ENCODE assay signal across 28 cellular contexts in the genomic region with DNA sequence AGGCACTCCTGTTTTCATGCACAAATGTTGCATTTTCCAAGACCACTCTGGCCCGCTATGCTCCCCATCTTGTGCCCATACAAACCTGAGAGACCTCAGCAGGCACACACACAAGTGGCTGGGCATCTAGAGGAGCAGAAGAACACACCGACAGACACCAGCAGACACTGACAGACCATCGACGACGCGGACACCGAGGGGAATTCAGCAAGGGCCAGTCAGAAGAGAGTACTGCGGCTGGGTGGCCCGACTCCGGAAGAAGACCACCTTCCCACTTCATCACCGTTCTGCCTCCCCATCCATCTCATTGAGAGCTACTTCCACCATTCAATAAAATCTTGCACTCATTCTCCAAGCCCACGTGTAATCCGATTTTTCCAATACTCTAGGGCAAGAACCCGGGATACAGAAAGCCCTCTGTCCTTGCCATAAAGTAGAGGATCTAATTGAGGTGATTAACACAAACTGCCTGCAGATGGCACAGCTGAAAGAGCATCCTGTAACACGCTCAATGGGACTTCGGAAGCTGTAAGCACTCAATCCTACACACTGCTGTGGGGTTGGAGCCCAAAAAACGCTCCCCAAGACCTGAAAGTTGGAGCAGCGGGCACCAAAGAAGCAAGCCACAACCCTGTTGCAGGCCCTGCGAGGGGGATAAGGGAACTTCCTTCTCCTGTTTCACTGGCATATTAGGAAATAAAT.
A peak's percentile ranks its signal among the peaks of the same experiment; 100 is the strongest.
DNase-seq lines count a peak whose midpoint lies in the region; ATAC-seq, FAIRE-seq and TF ChIP-seq lines count a peak whose summit lies in the region.
"Had no signal": no experiment of that assay in that cellular context is flagged by ENCODE, and none has a peak within 500 bp of the region (broad histone marks: within the 10 kb centered on the region; RNA-seq: fewer than 3 reads in every experiment).

No MANE protein-coding gene starts in this region.

- no peak overlapping the region for H4K91ac ChIP-seq in mesenchymal stem cell (ENCODE audit: low read length)

- peak overlapping the region; percentile 2 for H3K27ac Mint-ChIP-seq in astrocyte (ENCODE audit: unreplicated experiment)
- no peak overlapping the region for H3K27ac Mint-ChIP-seq in stimulated activated memory B cell treated with anti-CD40 and anti-IgM and Interleukin-4, amounts not matched to agents 10 μg/mL and 1 μg/mL and 100 μg/mL, for 72 hours
- H3K27ac Mint-ChIP-seq: activated CD4-positive, alpha-beta T cell treated with anti-CD3 and anti-CD28 coated beads for 36 hours; activated CD8-positive, alpha-beta T cell treated with anti-CD3 and anti-CD28 coated beads, Interleukin-2, amount 10 ng/mL, durations not matched to agents 7 days and 5 days; IgD-negative memory B cell; natural killer cell treated with Interleukin-12 subunit alpha and Interleukin-12 subunit beta and Interleukin-15 and Interleukin-18, amount 100 ng/mL, for 72 hours; T-helper 17 cell had no signal

- H3K9me3 ChIP-seq in astrocyte (ENCODE audit: insufficient read depth, low read depth, low read length) = peaks cover 8% of the 10 kb centered on the region
- H3K9me3 ChIP-seq in mesenchymal stem cell (ENCODE audit: control insufficient read depth, low read length) = peaks cover 18% of the 10 kb centered on the region
- H3K9me3 ChIP-seq: ovary, SK-N-SH, upper lobe of left lung had no signal

- DNase-seq in D341Med (ENCODE audit: low spot score) = peak; percentile 16
- DNase-seq in NCI-H524 (lab: John Stamatoyannopoulos, UW) = peak; percentile 5 to 63
- no peak for DNase-seq in astrocyte (ENCODE audit: low read depth)
- DNase-seq in mesenchymal stem cell = no peak
- DNase-seq in NCI-H2171 treated with DMSO at 0.1 percent for 48 hours (lab: John Stamatoyannopoulos, UW) = no peak
- no peak for DNase-seq in NK-92 treated with Interleukin-12 subunit alpha and Interleukin-12 subunit beta, amount 100 ng/mL, for 24 hours (lab: John Stamatoyannopoulos, UW)
- DNase-seq: activated CD4-positive, alpha-beta T cell treated with anti-CD3 and anti-CD28 coated beads for 36 hours; activated CD8-positive, alpha-beta T cell treated with anti-CD3 and anti-CD28 coated beads, Interleukin-2, amount 10 ng/mL, durations not matched to agents 7 days and 5 days; activated gamma-delta T cell; EL; kidney; mucosa of descending colon; NCI-H1092; NCI-H1694 treated with DMSO at 0.1 percent for 48 hours; NCI-H774; OCI-M1; ovary; SK-N-SH; small intestine; T-helper 17 cell; upper lobe of left lung had no signal

- no peaks in the 10 kb centered on the region for H3K79me1 ChIP-seq in mesenchymal stem cell (replicated peaks; ENCODE audit: low read length, poor library complexity, severe bottlenecking)

- H3K14ac ChIP-seq in mesenchymal stem cell (ENCODE audit: low read length in 2 of 2) = no peak overlapping the region

- no peaks in the 10 kb centered on the region for H3K36me3 ChIP-seq in astrocyte (ENCODE audit: insufficient read depth, low read length)
- H3K36me3 ChIP-seq in mesenchymal stem cell (ENCODE audit: control insufficient read depth in 1 of 2, insufficient read depth in 2 of 2, low read depth in 1 of 2, low read length in 2 of 2) = no peaks in the 10 kb centered on the region
- H3K36me3 ChIP-seq: BLaER1 treated with 17β-estradiol and CSF1 and Interleukin-3, amounts not matched to agents 10 nM and 100 nM; ovary; upper lobe of left lung had no signal

- H2AFZ ChIP-seq in astrocyte (ENCODE audit: low read depth, low read length) (no peak overlapping the region), mesenchymal stem cell (ENCODE audit: low read depth, low read length) (no peak overlapping the region)

- no peak overlapping the region for H3K4me3 ChIP-seq in astrocyte (ENCODE audit: insufficient read depth, low read depth, low read length)
- no peak overlapping the region for H3K4me3 ChIP-seq in mesenchymal stem cell (ENCODE audit: insufficient read depth in 1 of 2, low read depth in 1 of 2, low read length in 2 of 2)
- H3K4me3 ChIP-seq: BLaER1 treated with 17β-estradiol and CSF1 and Interleukin-3, amounts not matched to agents 10 nM and 100 nM; mucosa of descending colon; ovary; upper lobe of left lung had no signal

- H3K9ac ChIP-seq in astrocyte (ENCODE audit: low read length) = no peak overlapping the region
- H3K9ac ChIP-seq in mesenchymal stem cell (ENCODE audit: low read length) = no peak overlapping the region
- H3K9ac ChIP-seq: BLaER1 treated with 17β-estradiol and CSF1 and Interleukin-3, amounts not matched to agents 10 nM and 100 nM; SK-N-SH had no signal

- H3K36me3 Mint-ChIP-seq in astrocyte (ENCODE audit: low read depth, unreplicated experiment) = no peaks in the 10 kb centered on the region
- no peaks in the 10 kb centered on the region for H3K36me3 Mint-ChIP-seq in stimulated activated memory B cell treated with anti-CD40 and anti-IgM and Interleukin-4, amounts not matched to agents 10 μg/mL and 1 μg/mL and 100 μg/mL, for 72 hours
- H3K36me3 Mint-ChIP-seq: IgD-negative memory B cell had no signal

- no peak overlapping the region for H3K27ac ChIP-seq in astrocyte (ENCODE audit: low read depth, low read length)
- H3K27ac ChIP-seq in mesenchymal stem cell (ENCODE audit: low read length, poor library complexity, severe bottlenecking) = no peak overlapping the region
- H3K27ac ChIP-seq: BLaER1 treated with 17β-estradiol and CSF1 and Interleukin-3, amounts not matched to agents 10 nM and 100 nM; ovary; upper lobe of left lung had no signal

- H3K4ac ChIP-seq in mesenchymal stem cell (ENCODE audit: low read depth in 1 of 2, low read length in 2 of 2) = no peak overlapping the region

- H3K79me2 ChIP-seq in astrocyte (ENCODE audit: insufficient read depth, low read length) = no peaks in the 10 kb centered on the region

- H4K8ac ChIP-seq in mesenchymal stem cell (ENCODE audit: low read length) = no peak overlapping the region

- H2AK5ac ChIP-seq in mesenchymal stem cell (ENCODE audit: low read length, severe bottlenecking) = no peak overlapping the region

- H2BK15ac ChIP-seq in mesenchymal stem cell (ENCODE audit: low read depth, poor library complexity, severe bottlenecking) = peak overlapping the region; percentile 26

- no peaks in the 10 kb centered on the region for H3K27me3 Mint-ChIP-seq in astrocyte (ENCODE audit: low read depth, unreplicated experiment)
- no peaks in the 10 kb centered on the region for H3K27me3 Mint-ChIP-seq in stimulated activated memory B cell treated with anti-CD40 and anti-IgM and Interleukin-4, amounts not matched to agents 10 μg/mL and 1 μg/mL and 100 μg/mL, for 72 hours
- H3K27me3 Mint-ChIP-seq: activated CD4-positive, alpha-beta T cell treated with anti-CD3 and anti-CD28 coated beads for 36 hours; central memory CD8-positive, alpha-beta T cell; IgD-negative memory B cell; natural killer cell treated with Interleukin-12 subunit alpha and Interleukin-12 subunit beta and Interleukin-15 and Interleukin-18, amount 100 ng/mL, for 72 hours; T-helper 17 cell had no signal

- no peak overlapping the region for H3K23ac ChIP-seq in mesenchymal stem cell (ENCODE audit: low read length in 2 of 2)

- no peak overlapping the region for H3K4me3 Mint-ChIP-seq in astrocyte (ENCODE audit: unreplicated experiment)
- no peak overlapping the region for H3K4me3 Mint-ChIP-seq in stimulated activated memory B cell treated with anti-CD40 and anti-IgM and Interleukin-4, amounts not matched to agents 10 μg/mL and 1 μg/mL and 100 μg/mL, for 72 hours
- H3K4me3 Mint-ChIP-seq: activated CD4-positive, alpha-beta T cell treated with anti-CD3 and anti-CD28 coated beads for 36 hours; activated CD8-positive, alpha-beta T cell treated with anti-CD3 and anti-CD28 coated beads, Interleukin-2, amount 10 ng/mL, durations not matched to agents 7 days and 5 days; central memory CD8-positive, alpha-beta T cell; IgD-negative memory B cell; natural killer cell treated with Interleukin-12 subunit alpha and Interleukin-12 subunit beta and Interleukin-15 and Interleukin-18, amount 100 ng/mL, for 72 hours; T-helper 17 cell had no signal

- H2BK5ac ChIP-seq in mesenchymal stem cell (ENCODE audit: low read depth, low read length, poor library complexity, severe bottlenecking) = no peak overlapping the region

- no peak for ATAC-seq in HG03571 (IDR thresholded peaks at IDR 0.05; ENCODE audit: unreplicated experiment)
- no peak for ATAC-seq in stimulated activated memory B cell treated with anti-CD40 and anti-IgM and Interleukin-4, amounts not matched to agents 10 μg/mL and 1 μg/mL and 100 μg/mL, for 72 hours
- ATAC-seq: activated CD4-positive, alpha-beta T cell treated with anti-CD3 and anti-CD28 coated beads for 36 hours; activated CD8-positive, alpha-beta T cell treated with anti-CD3 and anti-CD28 coated beads, Interleukin-2, amount 10 ng/mL, durations not matched to agents 7 days and 5 days; mucosa of descending colon; natural killer cell treated with Interleukin-12 subunit alpha and Interleukin-12 subunit beta and Interleukin-15 and Interleukin-18, amount 100 ng/mL, for 72 hours; T-helper 17 cell had no signal

- TF ChIP-seq CTCF in astrocyte (IDR thresholded peaks at IDR 0.05; ENCODE audit: insufficient read depth, low read depth, low read length) = no peak

- H3K18ac ChIP-seq in mesenchymal stem cell (ENCODE audit: low read depth in 1 of 2, low read length in 2 of 2) = no peak overlapping the region

- H3K4me2 ChIP-seq in astrocyte (ENCODE audit: low read length) (no peak overlapping the region), mesenchymal stem cell (ENCODE audit: low read length, poor library complexity, severe bottlenecking) (no peak overlapping the region)
- H3K4me2 ChIP-seq: BLaER1 treated with 17β-estradiol and CSF1 and Interleukin-3, amounts not matched to agents 10 nM and 100 nM; SK-N-SH had no signal

- FAIRE-seq in astrocyte (lab: Jason Lieb, UNC) = no peak
- FAIRE-seq: GM12892, kidney had no signal

- no peak overlapping the region for H2BK12ac ChIP-seq in mesenchymal stem cell (ENCODE audit: low read length in 2 of 2)

- no peaks in the 10 kb centered on the region for H4K20me1 ChIP-seq in astrocyte (ENCODE audit: insufficient read depth, low read length)
- H4K20me1 ChIP-seq: BLaER1 treated with 17β-estradiol and CSF1 and Interleukin-3, amounts not matched to agents 10 nM and 100 nM had no signal

- 86% methylated on average over 18 of the region's 19 CpGs for WGBS in mesenchymal stem cell

- H3K27me3 ChIP-seq in astrocyte (ENCODE audit: insufficient read depth, low read length) = no peaks in the 10 kb centered on the region
- no peaks in the 10 kb centered on the region for H3K27me3 ChIP-seq in mesenchymal stem cell (ENCODE audit: control insufficient read depth in 1 of 2, insufficient read depth in 1 of 2, low read length in 2 of 2)
- H3K27me3 ChIP-seq: BLaER1 treated with 17β-estradiol and CSF1 and Interleukin-3, amounts not matched to agents 10 nM and 100 nM; ovary; upper lobe of left lung had no signal

- H3K4me1 ChIP-seq in astrocyte (ENCODE audit: insufficient read depth, low read length) (no peaks in the 10 kb centered on the region), mesenchymal stem cell (ENCODE audit: control insufficient read depth, insufficient read depth, low read depth, low read length) (no peaks in the 10 kb centered on the region)
- H3K4me1 ChIP-seq: BLaER1 treated with 17β-estradiol and CSF1 and Interleukin-3, amounts not matched to agents 10 nM and 100 nM; upper lobe of left lung had no signal

- H3K9me3 Mint-ChIP-seq in astrocyte (ENCODE audit: unreplicated experiment) = peaks cover 2% of the 10 kb centered on the region
- peaks cover 7% of the 10 kb centered on the region for H3K9me3 Mint-ChIP-seq in stimulated activated memory B cell treated with anti-CD40 and anti-IgM and Interleukin-4, amounts not matched to agents 10 μg/mL and 1 μg/mL and 100 μg/mL, for 72 hours

- H3K4me1 Mint-ChIP-seq in astrocyte (ENCODE audit: low read depth, unreplicated experiment) = peaks cover 5% of the 10 kb centered on the region
- H3K4me1 Mint-ChIP-seq in stimulated activated memory B cell treated with anti-CD40 and anti-IgM and Interleukin-4, amounts not matched to agents 10 μg/mL and 1 μg/mL and 100 μg/mL, for 72 hours = no peaks in the 10 kb centered on the region
- H3K4me1 Mint-ChIP-seq: activated CD4-positive, alpha-beta T cell treated with anti-CD3 and anti-CD28 coated beads for 36 hours; central memory CD8-positive, alpha-beta T cell; IgD-negative memory B cell; T-helper 17 cell had no signal

- no peak overlapping the region for H2BK120ac ChIP-seq in mesenchymal stem cell (ENCODE audit: low read depth, low read length)

Comparison
In these comparisons a context has a peak if more than half of its experiments do, and no peak if none do; other contexts are left out.
1. DNase-seq: peak in D341Med (single experiment) and NCI-H524 (2 of 2); none in astrocyte (single experiment), mesenchymal stem cell (single experiment), NCI-H2171 treated with DMSO at 0.1 percent for 48 hours (single experiment) and NK-92 treated with Interleukin-12 subunit alpha and Interleukin-12 subunit beta, amount 100 ng/mL, for 24 hours (single experiment).